In genomic region chr2:200618051-200618419, GRCh38 we compare ENCODE assay signal across 13 cellular contexts. TPM values are rescaled to one million over a fixed set of nuclear protein-coding genes. Genes with fewer than 3 reads are reported as not detected.
A peak's percentile ranks its signal among the peaks of the same experiment; 100 is the strongest.
DNase-seq lines count a peak whose midpoint lies in the region; TF ChIP-seq lines count a peak whose summit lies in the region.
"Had no signal": no experiment of that assay in that cellular context is flagged by ENCODE, and none has a peak within 500 bp of the region (broad histone marks: within the 10 kb centered on the region; RNA-seq: fewer than 3 reads in every experiment).

No MANE protein-coding gene starts in this region.

- no peak overlapping the region for H4K8ac ChIP-seq in mesenchymal stem cell (ENCODE audit: low read length)

- H3K4me1 ChIP-seq in BLaER1, result peaks cover 29% of the 10 kb centered on the region
- peaks cover 19% of the 10 kb centered on the region for H3K4me1 ChIP-seq in KMS-11 (ENCODE audit: low read depth, poor library complexity, severe bottlenecking)
- peaks cover 66% of the 10 kb centered on the region for H3K4me1 ChIP-seq in adipocyte (ENCODE audit: control insufficient read depth, insufficient read depth, low read length)
- H3K4me1 ChIP-seq in mesenchymal stem cell (ENCODE audit: control insufficient read depth, insufficient read depth, low read depth, low read length), result peaks cover 3% of the 10 kb centered on the region
- H3K4me1 ChIP-seq in stomach, result peaks cover 0 to 9% (median 0%) of the 10 kb centered on the region in 4 donors
- H3K4me1 ChIP-seq: BE2C had no signal

- H3K9ac ChIP-seq in BLaER1, result no peak overlapping the region
- no peak overlapping the region for H3K9ac ChIP-seq in KMS-11
- H3K9ac ChIP-seq in adipocyte (ENCODE audit: low read length), result peak overlapping the region; percentile 67
- H3K9ac ChIP-seq in mesenchymal stem cell (ENCODE audit: low read length), result peak overlapping the region; percentile 54

- no peak overlapping the region for H3K4ac ChIP-seq in mesenchymal stem cell (ENCODE audit: low read depth in 1 of 2, low read length in 2 of 2)

- no peak overlapping the region for H2BK12ac ChIP-seq in mesenchymal stem cell (ENCODE audit: low read length in 2 of 2)

- WGBS in mesenchymal stem cell, result 86% methylated on average over 2 of the region's 3 CpGs
- WGBS in stomach, 5 donors, result 30 to 50% (median 44%) methylated on average over 3 of the region's 3 CpGs

- H3K23ac ChIP-seq in mesenchymal stem cell (ENCODE audit: low read length in 2 of 2), result no peak overlapping the region

- H4K20me1 ChIP-seq in BLaER1 (no peaks in the 10 kb centered on the region), KMS-11 (ENCODE audit: insufficient read depth) (no peaks in the 10 kb centered on the region)

- no peak overlapping the region for H2BK5ac ChIP-seq in mesenchymal stem cell (ENCODE audit: low read depth, low read length, poor library complexity, severe bottlenecking)

- no peak overlapping the region for H2BK15ac ChIP-seq in mesenchymal stem cell (ENCODE audit: low read depth, poor library complexity, severe bottlenecking)

- H3K4me2 ChIP-seq in BLaER1, result peak overlapping the region; percentile 18; the same call in 1 of the 2 replicates
- peak overlapping the region; percentile 27; the same call in 1 of the 2 replicates for H3K4me2 ChIP-seq in KMS-11
- H3K4me2 ChIP-seq in mesenchymal stem cell (ENCODE audit: low read length, poor library complexity, severe bottlenecking), result no peak overlapping the region

- TF ChIP-seq EP300 in stomach (IDR thresholded peaks at IDR 0.05), result no peak

- H3K27me3 ChIP-seq in BLaER1 (no peaks in the 10 kb centered on the region), KMS-11 (ENCODE audit: insufficient read depth, low read depth) (no peaks in the 10 kb centered on the region), adipocyte (replicated peaks; ENCODE audit: control insufficient read depth, insufficient read depth, low read length) (no peaks in the 10 kb centered on the region), mesenchymal stem cell (ENCODE audit: control insufficient read depth in 1 of 2, insufficient read depth in 1 of 2, low read length in 2 of 2) (no peaks in the 10 kb centered on the region), stomach (no peaks in the 10 kb centered on the region)
- H3K27me3 ChIP-seq: BE2C had no signal

- TF ChIP-seq CTCF in KMS-11 (conservative IDR thresholded peaks at IDR 0.05; ENCODE audit: low read depth, low read length) (no peak), stomach (IDR thresholded peaks at IDR 0.05) (no peak)

- H3K79me1 ChIP-seq in mesenchymal stem cell (replicated peaks; ENCODE audit: low read length, poor library complexity, severe bottlenecking), result no peaks in the 10 kb centered on the region

- no peak overlapping the region for H2AK5ac ChIP-seq in mesenchymal stem cell (ENCODE audit: low read length, severe bottlenecking)

- no peak overlapping the region for H2BK120ac ChIP-seq in mesenchymal stem cell (ENCODE audit: low read depth, low read length)

- no peak overlapping the region for H3K14ac ChIP-seq in mesenchymal stem cell (ENCODE audit: low read length in 2 of 2)

- H3K4me3 ChIP-seq in BLaER1, result no peak overlapping the region
- H3K4me3 ChIP-seq in KMS-11 (IDR thresholded peaks at IDR 0.05; ENCODE audit: insufficient read depth, low read depth, low read length), result no peak overlapping the region
- no peak overlapping the region for H3K4me3 ChIP-seq in adipocyte (ENCODE audit: low read length)
- H3K4me3 ChIP-seq in mesenchymal stem cell (ENCODE audit: insufficient read depth in 1 of 2, low read depth in 1 of 2, low read length in 2 of 2), result no peak overlapping the region
- H3K4me3 ChIP-seq in stomach, result no peak overlapping the region

- H2AFZ ChIP-seq in KMS-11 (ENCODE audit: low read depth), result 0 out of 2 replicates have a peak overlapping the region, but pooled peaks have one; percentile 16
- H2AFZ ChIP-seq in mesenchymal stem cell (ENCODE audit: low read depth, low read length), result no peak overlapping the region

- no peak overlapping the region for H4K91ac ChIP-seq in mesenchymal stem cell (ENCODE audit: low read length)

- H3K79me2 ChIP-seq in KMS-11 (ENCODE audit: insufficient read depth, low read depth), result no peaks in the 10 kb centered on the region

- DNase-seq in adipocyte (ENCODE audit: low read depth) (no peak), mesenchymal stem cell (no peak), amniotic stem cell (lab: John Stamatoyannopoulos, UW) (no peak), stomach (no peak)
- no peak for DNase-seq in activated effector memory CD4-positive, alpha-beta T cell treated with anti-CD3 and anti-CD28 coated beads, Interleukin-2, amount 50 U/mL, for 16 hours
- DNase-seq: NCI-H1436; NCI-H2081 treated with DMSO at 0.1 percent for 48 hours; NCI-H524 treated with DMSO at 0.1 percent for 48 hours; NK-92 treated with Interleukin-12 subunit alpha and Interleukin-12 subunit beta, amount 100 ng/mL, for 24 hours; Right ventricle myocardium superior had no signal

- H3K27ac ChIP-seq in BLaER1 (no peak overlapping the region), KMS-11 (peak overlapping the region; percentile 41; the same call in 1 of the 2 replicates), mesenchymal stem cell (ENCODE audit: low read length, poor library complexity, severe bottlenecking) (no peak overlapping the region), stomach (no peak overlapping the region)

- H3K9me3 ChIP-seq in BLaER1 (no peaks in the 10 kb centered on the region), adipocyte (ENCODE audit: control insufficient read depth, low read length) (no peaks in the 10 kb centered on the region), mesenchymal stem cell (ENCODE audit: control insufficient read depth, low read length) (no peaks in the 10 kb centered on the region), stomach (no peaks in the 10 kb centered on the region)
- H3K9me3 ChIP-seq: BE2C had no signal

- TF ChIP-seq POLR2A in stomach (IDR thresholded peaks at IDR 0.05), result no peak

- H3K18ac ChIP-seq in mesenchymal stem cell (ENCODE audit: low read depth in 1 of 2, low read length in 2 of 2), result no peak overlapping the region

- intact Hi-C loops in stomach (cut with DNase I; ENCODE audit: low total_unique reads), result no loop called here

- H3K36me3 ChIP-seq in BLaER1 (no peaks in the 10 kb centered on the region), KMS-11 (ENCODE audit: insufficient read depth) (no peaks in the 10 kb centered on the region), adipocyte (ENCODE audit: control insufficient read depth, insufficient read depth, low read length, severe bottlenecking) (peaks cover 83% of the 10 kb centered on the region), mesenchymal stem cell (ENCODE audit: control insufficient read depth in 1 of 2, insufficient read depth in 2 of 2, low read depth in 1 of 2, low read length in 2 of 2) (peaks cover 0 to 46% of the 10 kb centered on the region in 2 experiments), stomach (peaks cover 0 to 13% (median 1%) of the 10 kb centered on the region in 4 donors)
- H3K36me3 ChIP-seq: BE2C had no signal

RNA-seq across cellular contexts. Expression of gene AOX1, which starts 32.2 kb away (rescaled TPM):
- 1.1 TPM for polyA plus RNA-seq in mesenchymal stem cell (2013, experiment 1 of 2)
- polyA plus RNA-seq in mesenchymal stem cell (2013, experiment 2 of 2), result 0.99 TPM
- 100 to 1,000 TPM in 1 of 5 donors, 10 to 100 TPM in 2, 1 to 10 TPM in 2; 6.4 to 303 (median 12.9) TPM for total RNA-seq in stomach
- polyA plus RNA-seq in stomach, result 10 to 100 TPM in 1 of 3 donors, 1 to 10 TPM in 2; 9.4 to 11.5 (median 9.7) TPM

Comparison
In these comparisons a context has a peak if more than half of its experiments do, and no peak if none do; other contexts are left out.
1. H3K9ac ChIP-seq: peak in adipocyte (single experiment) and mesenchymal stem cell (single experiment); none in BLaER1 (single experiment) and KMS-11 (single experiment).